17 cellular contexts compared by ENCODE assay signal in genomic region chr4:110926841-110927400, GRCh38.
A peak's percentile ranks its signal among the peaks of the same experiment; 100 is the strongest.
DNase-seq lines count a peak whose midpoint lies in the region; TF ChIP-seq lines count a peak whose summit lies in the region.
"Had no signal": no experiment of that assay in that cellular context is flagged by ENCODE, and none has a peak within 500 bp of the region (broad histone marks: within the 10 kb centered on the region; RNA-seq: fewer than 3 reads in every experiment).

No MANE protein-coding gene starts in this region.

- H3K9ac ChIP-seq in SK-N-MC (ENCODE audit: insufficient read length), result no peak overlapping the region

- CTCF ChIA-PET in BJ (lab: Yijun Ruan, JAX) (interaction anchor here (1.3 kb wide), 1 partner anchor 10 kb away, joined by 5 read pairs; no protein-coding TSS in a partner anchor), HEK293 (lab: Yijun Ruan, JAX) (interaction anchor here (0.5 kb wide), 1 partner anchor 294 kb away, joined by 3 read pairs; no protein-coding TSS in a partner anchor)

- POLR2A ChIA-PET in BJ (lab: Charles Lee) (no interaction called here), HEK293 (lab: Yijun Ruan, JAX) (no interaction called here)

- H3K4me3 ChIP-seq in BJ (ENCODE audit: low read depth, low read length), result no peak overlapping the region
- no peak overlapping the region for H3K4me3 ChIP-seq in HEK293 (ENCODE audit: low read depth, low read length)
- H3K4me3 ChIP-seq in SK-N-MC, result 0 out of 2 replicates have a peak overlapping the region, but pooled peaks have one; percentile 1
- H3K4me3 ChIP-seq: GM12878 had no signal

- H3K27ac ChIP-seq in HEK293 (ENCODE audit: extremely low read depth, low read depth, low read length) (no peak overlapping the region), SK-N-MC (0 out of 2 replicates have a peak overlapping the region, but pooled peaks have one; percentile 1)

- 0 out of 2 replicates have a peak, but pooled peaks cover 5% of the 10 kb centered on the region for H3K4me1 ChIP-seq in HEK293 (ENCODE audit: control insufficient read depth, insufficient read depth, low read length)

- DNase-seq in BJ (ENCODE audit: low read depth) (peak; percentile 14), SK-N-MC (ENCODE audit: low read depth, low spot score) (no peak), left kidney (ENCODE audit: low read depth, low spot score) (peak; percentile 82), NCI-H2227 treated with DMSO at 0.1 percent for 48 hours (lab: John Stamatoyannopoulos, UW) (no peak), NCI-H2107 treated with DMSO at 0.1 percent for 48 hours (lab: John Stamatoyannopoulos, UW; ENCODE audit: unreplicated experiment) (no peak), NCI-H2196 treated with DMSO at 0.1 percent for 48 hours (lab: John Stamatoyannopoulos, UW; ENCODE audit: unreplicated experiment) (no peak)
- no peak for DNase-seq in stimulated activated CD4-positive, alpha-beta T cell treated with anti-CD3 and anti-CD28 coated beads, Interleukin-4, amount 100 ng/mL, for 1 hour
- DNase-seq: HCEC 1CT, KG1, NCI-H1092, NCI-H146, NCI-H2081 treated with DMSO at 0.1 percent for 48 hours, NCI-H226, NCI-H526, SIG-M5 had no signal

- TF ChIP-seq CTCF in BJ (IDR thresholded peaks at IDR 0.05; ENCODE audit: insufficient read depth, low read depth, low read length), result no peak
- TF ChIP-seq CTCF in HEK293 (tag by site-specific recombination; IDR thresholded peaks at IDR 0.05), result no peak

- no peaks in the 10 kb centered on the region; the same call in 1 of the 2 replicates for H3K27me3 ChIP-seq in BJ (ENCODE audit: control insufficient read depth, insufficient read depth, low read length)

- H3K36me3 ChIP-seq in BJ (ENCODE audit: control insufficient read depth, insufficient read depth, low read length) (no peaks in the 10 kb centered on the region), HEK293 (ENCODE audit: control insufficient read depth in 2 of 2, insufficient read depth in 1 of 2, low read length in 2 of 2) (no peaks in the 10 kb centered on the region), SK-N-MC (ENCODE audit: insufficient read depth, low read length) (no peaks in the 10 kb centered on the region; the same call in 1 of the 2 replicates)

- H3K9me3 ChIP-seq in HEK293 (ENCODE audit: control insufficient read depth, insufficient read depth, low read depth, low read length) (no peaks in the 10 kb centered on the region), SK-N-MC (ENCODE audit: low read depth, low read length) (no peaks in the 10 kb centered on the region)

TF ChIP-seq in HEK293, 187 proteins besides CTCF, POLR2A, EP300 and RAD21 (continues in another document):
- TF ChIP-seq ZNF555 (tag by site-specific recombination; conservative IDR thresholded peaks at IDR 0.05), result no peak
- TF ChIP-seq ZSCAN5A (tag by site-specific recombination; IDR thresholded peaks at IDR 0.05), result no peak
- TF ChIP-seq ZNF239 (tag by site-specific recombination; IDR thresholded peaks at IDR 0.05), result no peak
- TF ChIP-seq MEIS1 (CRISPR knock-in tag; IDR thresholded peaks at IDR 0.05; ENCODE audit: borderline replicate concordance), result no peak
- TF ChIP-seq, protein P1, sequence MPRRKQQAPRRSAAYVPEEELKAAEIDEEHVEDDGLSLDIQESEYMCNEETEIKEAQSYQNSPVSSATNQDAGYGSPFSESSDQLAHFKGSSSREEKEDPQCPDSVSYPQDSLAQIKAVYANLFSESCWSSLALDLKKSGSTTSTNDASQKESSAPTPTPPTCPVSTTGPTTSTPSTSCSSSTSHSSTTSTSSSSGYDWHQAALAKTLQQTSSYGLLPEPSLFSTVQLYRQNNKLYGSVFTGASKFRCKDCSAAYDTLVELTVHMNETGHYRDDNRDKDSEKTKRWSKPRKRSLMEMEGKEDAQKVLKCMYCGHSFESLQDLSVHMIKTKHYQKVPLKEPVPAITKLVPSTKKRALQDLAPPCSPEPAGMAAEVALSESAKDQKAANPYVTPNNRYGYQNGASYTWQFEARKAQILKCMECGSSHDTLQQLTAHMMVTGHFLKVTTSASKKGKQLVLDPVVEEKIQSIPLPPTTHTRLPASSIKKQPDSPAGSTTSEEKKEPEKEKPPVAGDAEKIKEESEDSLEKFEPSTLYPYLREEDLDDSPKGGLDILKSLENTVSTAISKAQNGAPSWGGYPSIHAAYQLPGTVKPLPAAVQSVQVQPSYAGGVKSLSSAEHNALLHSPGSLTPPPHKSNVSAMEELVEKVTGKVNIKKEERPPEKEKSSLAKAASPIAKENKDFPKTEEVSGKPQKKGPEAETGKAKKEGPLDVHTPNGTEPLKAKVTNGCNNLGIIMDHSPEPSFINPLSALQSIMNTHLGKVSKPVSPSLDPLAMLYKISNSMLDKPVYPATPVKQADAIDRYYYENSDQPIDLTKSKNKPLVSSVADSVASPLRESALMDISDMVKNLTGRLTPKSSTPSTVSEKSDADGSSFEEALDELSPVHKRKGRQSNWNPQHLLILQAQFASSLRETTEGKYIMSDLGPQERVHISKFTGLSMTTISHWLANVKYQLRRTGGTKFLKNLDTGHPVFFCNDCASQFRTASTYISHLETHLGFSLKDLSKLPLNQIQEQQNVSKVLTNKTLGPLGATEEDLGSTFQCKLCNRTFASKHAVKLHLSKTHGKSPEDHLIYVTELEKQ (tag by site-specific recombination; IDR thresholded peaks at IDR 0.05; ENCODE audit: borderline replicate concordance), result no peak
- TF ChIP-seq WT1 (tag by site-specific recombination; IDR thresholded peaks at IDR 0.05), result 0 out of 2 replicates have a peak, but pooled peaks have one; percentile 55
- TF ChIP-seq TCF7L2 (IDR thresholded peaks at IDR 0.05; ENCODE audit: borderline replicate concordance, low read depth, low read length), result peak; percentile 88; the same call in 1 of the 2 replicates
- TF ChIP-seq ZNF558 (tag by site-specific recombination; IDR thresholded peaks at IDR 0.05), result no peak
- TF ChIP-seq YY1 (tag by site-specific recombination; IDR thresholded peaks at IDR 0.05), result 0 out of 2 replicates have a peak, but pooled peaks have one; percentile 7
- no peak for TF ChIP-seq SP2 (tag by site-specific recombination; IDR thresholded peaks at IDR 0.05)
- no peak for TF ChIP-seq ZBTB1 (tag by site-specific recombination; IDR thresholded peaks at IDR 0.05)
- TF ChIP-seq ZBTB11 (tag by site-specific recombination; conservative IDR thresholded peaks at IDR 0.05; ENCODE audit: low read depth), result no peak
- peak; percentile 51; the same call in 1 of the 2 replicates for TF ChIP-seq ZXDB (tag by site-specific recombination; IDR thresholded peaks at IDR 0.05)
- TF ChIP-seq ZNF626 (tag by site-specific recombination; IDR thresholded peaks at IDR 0.05), result no peak
- TF ChIP-seq ZNF843 (tag by site-specific recombination; IDR thresholded peaks at IDR 0.05), result peak; percentile 83
- TF ChIP-seq ZNF18 (tag by site-specific recombination; IDR thresholded peaks at IDR 0.05), result no peak
- TF ChIP-seq ZNF629 (tag by site-specific recombination; IDR thresholded peaks at IDR 0.05), result no peak
- no peak for TF ChIP-seq KLF10 (tag by site-specific recombination; IDR thresholded peaks at IDR 0.05)
- TF ChIP-seq ZNF174 (tag by site-specific recombination; IDR thresholded peaks at IDR 0.05), result no peak

Comparison
In these comparisons a context has a peak if more than half of its experiments do, and no peak if none do; other contexts are left out.
1. DNase-seq: peak in BJ (single experiment) and left kidney (single experiment); none in SK-N-MC (single experiment), stimulated activated CD4-positive, alpha-beta T cell treated with anti-CD3 and anti-CD28 coated beads, Interleukin-4, amount 100 ng/mL, for 1 hour (single experiment), NCI-H2227 treated with DMSO at 0.1 percent for 48 hours (single experiment), NCI-H2107 treated with DMSO at 0.1 percent for 48 hours (single experiment) and NCI-H2196 treated with DMSO at 0.1 percent for 48 hours (single experiment).